In the genomic region with DNA sequence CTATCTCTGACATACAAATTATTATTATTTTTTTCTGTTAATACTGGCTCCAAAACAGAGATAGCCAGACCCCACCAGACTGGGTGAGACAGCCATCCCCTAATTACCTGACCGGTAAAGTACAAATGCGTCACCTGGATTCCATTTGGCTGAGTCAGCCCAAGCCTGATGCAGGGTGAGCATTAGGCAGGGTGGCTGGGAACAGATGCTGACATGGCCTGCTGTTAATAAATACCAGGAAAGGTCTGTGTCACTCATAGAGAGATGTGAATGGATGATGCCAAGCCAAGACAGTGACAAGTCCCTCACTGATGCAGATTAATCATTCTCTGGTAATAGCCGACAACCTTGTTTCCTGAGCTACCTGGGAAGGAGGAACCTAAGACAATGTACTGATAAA, we compare ENCODE assay signal across 1 cellular context.
TF ChIP-seq lines count a peak whose summit lies in the region.

No MANE protein-coding gene starts in this region.

TF ChIP-seq in GM23338, 12 proteins besides CTCF, POLR2A, EP300 and RAD21 (continued from another document):
- TF ChIP-seq, protein P1, sequence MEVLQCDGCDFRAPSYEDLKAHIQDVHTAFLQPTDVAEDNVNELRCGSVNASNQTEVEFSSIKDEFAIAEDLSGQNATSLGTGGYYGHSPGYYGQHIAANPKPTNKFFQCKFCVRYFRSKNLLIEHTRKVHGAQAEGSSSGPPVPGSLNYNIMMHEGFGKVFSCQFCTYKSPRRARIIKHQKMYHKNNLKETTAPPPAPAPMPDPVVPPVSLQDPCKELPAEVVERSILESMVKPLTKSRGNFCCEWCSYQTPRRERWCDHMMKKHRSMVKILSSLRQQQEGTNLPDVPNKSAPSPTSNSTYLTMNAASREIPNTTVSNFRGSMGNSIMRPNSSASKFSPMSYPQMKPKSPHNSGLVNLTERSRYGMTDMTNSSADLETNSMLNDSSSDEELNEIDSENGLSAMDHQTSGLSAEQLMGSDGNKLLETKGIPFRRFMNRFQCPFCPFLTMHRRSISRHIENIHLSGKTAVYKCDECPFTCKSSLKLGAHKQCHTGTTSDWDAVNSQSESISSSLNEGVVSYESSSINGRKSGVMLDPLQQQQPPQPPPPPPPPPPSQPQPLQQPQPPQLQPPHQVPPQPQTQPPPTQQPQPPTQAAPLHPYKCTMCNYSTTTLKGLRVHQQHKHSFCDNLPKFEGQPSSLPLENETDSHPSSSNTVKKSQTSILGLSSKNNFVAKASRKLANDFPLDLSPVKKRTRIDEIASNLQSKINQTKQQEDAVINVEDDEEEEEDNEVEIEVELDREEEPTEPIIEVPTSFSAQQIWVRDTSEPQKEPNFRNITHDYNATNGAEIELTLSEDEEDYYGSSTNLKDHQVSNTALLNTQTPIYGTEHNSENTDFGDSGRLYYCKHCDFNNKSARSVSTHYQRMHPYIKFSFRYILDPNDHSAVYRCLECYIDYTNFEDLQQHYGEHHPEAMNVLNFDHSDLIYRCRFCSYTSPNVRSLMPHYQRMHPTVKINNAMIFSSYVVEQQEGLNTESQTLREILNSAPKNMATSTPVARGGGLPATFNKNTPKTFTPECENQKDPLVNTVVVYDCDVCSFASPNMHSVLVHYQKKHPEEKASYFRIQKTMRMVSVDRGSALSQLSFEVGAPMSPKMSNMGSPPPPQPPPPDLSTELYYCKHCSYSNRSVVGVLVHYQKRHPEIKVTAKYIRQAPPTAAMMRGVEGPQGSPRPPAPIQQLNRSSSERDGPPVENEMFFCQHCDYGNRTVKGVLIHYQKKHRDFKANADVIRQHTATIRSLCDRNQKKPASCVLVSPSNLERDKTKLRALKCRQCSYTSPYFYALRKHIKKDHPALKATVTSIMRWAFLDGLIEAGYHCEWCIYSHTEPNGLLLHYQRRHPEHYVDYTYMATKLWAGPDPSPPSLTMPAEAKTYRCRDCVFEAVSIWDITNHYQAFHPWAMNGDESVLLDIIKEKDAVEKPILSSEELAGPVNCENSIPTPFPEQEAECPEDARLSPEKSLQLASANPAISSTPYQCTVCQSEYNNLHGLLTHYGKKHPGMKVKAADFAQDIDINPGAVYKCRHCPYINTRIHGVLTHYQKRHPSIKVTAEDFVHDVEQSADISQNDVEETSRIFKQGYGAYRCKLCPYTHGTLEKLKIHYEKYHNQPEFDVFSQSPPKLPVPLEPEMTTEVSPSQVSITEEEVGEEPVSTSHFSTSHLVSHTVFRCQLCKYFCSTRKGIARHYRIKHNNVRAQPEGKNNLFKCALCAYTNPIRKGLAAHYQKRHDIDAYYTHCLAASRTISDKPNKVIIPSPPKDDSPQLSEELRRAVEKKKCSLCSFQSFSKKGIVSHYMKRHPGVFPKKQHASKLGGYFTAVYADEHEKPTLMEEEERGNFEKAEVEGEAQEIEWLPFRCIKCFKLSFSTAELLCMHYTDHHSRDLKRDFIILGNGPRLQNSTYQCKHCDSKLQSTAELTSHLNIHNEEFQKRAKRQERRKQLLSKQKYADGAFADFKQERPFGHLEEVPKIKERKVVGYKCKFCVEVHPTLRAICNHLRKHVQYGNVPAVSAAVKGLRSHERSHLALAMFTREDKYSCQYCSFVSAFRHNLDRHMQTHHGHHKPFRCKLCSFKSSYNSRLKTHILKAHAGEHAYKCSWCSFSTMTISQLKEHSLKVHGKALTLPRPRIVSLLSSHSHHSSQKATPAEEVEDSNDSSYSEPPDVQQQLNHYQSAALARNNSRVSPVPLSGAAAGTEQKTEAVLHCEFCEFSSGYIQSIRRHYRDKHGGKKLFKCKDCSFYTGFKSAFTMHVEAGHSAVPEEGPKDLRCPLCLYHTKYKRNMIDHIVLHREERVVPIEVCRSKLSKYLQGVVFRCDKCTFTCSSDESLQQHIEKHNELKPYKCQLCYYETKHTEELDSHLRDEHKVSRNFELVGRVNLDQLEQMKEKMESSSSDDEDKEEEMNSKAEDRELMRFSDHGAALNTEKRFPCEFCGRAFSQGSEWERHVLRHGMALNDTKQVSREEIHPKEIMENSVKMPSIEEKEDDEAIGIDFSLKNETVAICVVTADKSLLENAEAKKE (CRISPR knock-in tag; IDR thresholded peaks at IDR 0.05): no peak
- TF ChIP-seq, protein P2, sequence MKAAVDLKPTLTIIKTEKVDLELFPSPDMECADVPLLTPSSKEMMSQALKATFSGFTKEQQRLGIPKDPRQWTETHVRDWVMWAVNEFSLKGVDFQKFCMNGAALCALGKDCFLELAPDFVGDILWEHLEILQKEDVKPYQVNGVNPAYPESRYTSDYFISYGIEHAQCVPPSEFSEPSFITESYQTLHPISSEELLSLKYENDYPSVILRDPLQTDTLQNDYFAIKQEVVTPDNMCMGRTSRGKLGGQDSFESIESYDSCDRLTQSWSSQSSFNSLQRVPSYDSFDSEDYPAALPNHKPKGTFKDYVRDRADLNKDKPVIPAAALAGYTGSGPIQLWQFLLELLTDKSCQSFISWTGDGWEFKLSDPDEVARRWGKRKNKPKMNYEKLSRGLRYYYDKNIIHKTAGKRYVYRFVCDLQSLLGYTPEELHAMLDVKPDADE (IDR thresholded peaks at IDR 0.05): no peak
- TF ChIP-seq EZH2phosphoT487 (IDR thresholded peaks at IDR 0.05; ENCODE audit: unreplicated experiment) (no peak), JUNB (IDR thresholded peaks at IDR 0.05; ENCODE audit: unreplicated experiment) (no peak), ZNF331 (CRISPR knock-in tag; IDR thresholded peaks at IDR 0.05; ENCODE audit: low read depth) (no peak)
